In the genomic region with DNA sequence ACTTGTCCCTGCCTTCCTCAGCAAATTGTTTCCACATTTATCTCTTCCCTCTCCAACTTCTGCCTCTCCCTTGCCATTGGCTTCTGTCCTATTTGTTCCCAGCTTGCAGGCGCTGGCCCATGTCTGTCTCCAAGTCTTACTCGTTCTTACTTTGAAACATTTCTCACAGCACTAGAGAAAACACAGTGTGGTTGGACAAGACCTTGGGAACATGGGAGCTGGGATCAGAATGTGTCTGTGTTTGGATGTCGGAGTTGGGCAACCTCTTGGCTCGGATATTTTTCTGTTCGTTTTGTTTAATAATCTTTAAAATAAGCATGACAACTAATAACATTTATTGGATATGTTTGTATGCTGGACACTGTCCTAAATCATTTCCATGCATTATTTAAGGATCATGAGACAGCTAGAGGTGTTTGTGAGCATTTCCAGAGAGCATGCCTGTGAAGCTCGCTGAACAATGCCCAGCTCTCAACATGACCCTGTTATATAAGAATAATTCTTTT, we compare ENCODE assay signal across 1 cellular context.
TF ChIP-seq lines count a peak whose summit lies in the region.

No MANE protein-coding gene starts in this region.

TF ChIP-seq in IMR-90, 13 proteins besides CTCF, POLR2A, EP300 and RAD21:
- 0 out of 2 replicates have a peak, but pooled peaks have one; percentile 39 for TF ChIP-seq CEBPB (IDR thresholded peaks at IDR 0.05; ENCODE audit: low read depth, low read length)
- no peak for TF ChIP-seq FOS (IDR thresholded peaks at IDR 0.05; ENCODE audit: low read depth, low read length)
TF ChIP-seq in IMR-90: peak in this region for 1.
